Comparison of ENCODE assay signal across 11 cellular contexts in the genomic region with DNA sequence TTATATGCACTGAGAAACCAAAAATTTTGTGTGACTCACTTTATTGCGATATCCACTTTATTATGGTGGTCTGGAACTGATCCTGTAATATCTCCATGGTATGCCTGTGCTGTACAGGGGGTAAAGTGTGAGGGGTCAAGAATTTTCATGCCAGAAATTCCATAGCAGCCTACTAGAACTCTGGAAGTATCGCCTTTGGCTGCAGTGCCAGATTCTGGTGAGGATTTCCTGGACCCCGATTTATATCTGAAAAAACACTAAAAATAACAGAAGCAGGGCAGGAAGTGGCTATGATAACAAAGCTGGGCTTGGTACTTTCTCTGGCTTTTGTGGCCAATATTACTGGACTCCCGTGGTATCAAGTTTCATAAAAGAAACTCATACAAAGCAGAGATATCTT. TPM values are rescaled to one million over a fixed set of nuclear protein-coding genes. Genes with fewer than 3 reads are reported as not detected.
DNase-seq lines count a peak whose midpoint lies in the region; ATAC-seq, FAIRE-seq and TF ChIP-seq lines count a peak whose summit lies in the region.
"Had no signal": no experiment of that assay in that cellular context is flagged by ENCODE, and none has a peak within 500 bp of the region (broad histone marks: within the 10 kb centered on the region; RNA-seq: fewer than 3 reads in every experiment).

No MANE protein-coding gene starts in this region.

- peaks cover 44% of the 10 kb centered on the region for H3K4me1 Mint-ChIP-seq in HFFc6 (ENCODE audit: low read depth)

- H3K4me1 ChIP-seq in SK-N-SH (ENCODE audit: control insufficient read depth in 1 of 2, insufficient read depth in 2 of 2, low read depth in 1 of 2, low read length in 1 of 2) (peaks cover 4 to 5% of the 10 kb centered on the region in 2 experiments; a peak in 3 of 4 replicates), smooth muscle cell (ENCODE audit: low read depth) (peaks cover 7% of the 10 kb centered on the region)

- H3K4me3 Mint-ChIP-seq in HFFc6: peak overlapping the region; percentile 67

- no peak for TF ChIP-seq RAD21 in SK-N-SH (IDR thresholded peaks at IDR 0.05; ENCODE audit: low read length)

- H3K9me3 Mint-ChIP-seq in HFFc6: no peaks in the 10 kb centered on the region
- H3K9me3 Mint-ChIP-seq: activated naive CD4-positive, alpha-beta T cell treated with anti-CD3 and anti-CD28 coated beads, Interleukin-2, amount 50 U/mL, for 72 hours had no signal

- peaks cover 45% of the 10 kb centered on the region for H3F3A ChIP-seq in SK-N-SH (replicated peaks; ENCODE audit: insufficient read depth)
- peaks cover 5% of the 10 kb centered on the region for H3F3A ChIP-seq in smooth muscle cell (ENCODE audit: low read depth)

- CTCF ChIA-PET in SK-N-SH (lab: Yijun Ruan, JAX): interaction anchor here (2.0 kb wide), 1 partner anchor 22 kb away, joined by 8 read pairs; no protein-coding TSS in a partner anchor

- no peaks in the 10 kb centered on the region for H3K9me3 ChIP-seq in SK-N-SH
- no peaks in the 10 kb centered on the region for H3K9me3 ChIP-seq in smooth muscle cell (replicated peaks; ENCODE audit: low read depth)

- POLR2A ChIA-PET in SK-N-SH (lab: Yijun Ruan, JAX): no interaction called here

- H3K4me3 ChIP-seq in SK-N-SH (ENCODE audit: low read depth in 2 of 2, low read length in 1 of 2) (no peak overlapping the region; a peak in 1 of 4 replicates), fibroblast of the aortic adventitia (ENCODE audit: low read depth, low read length) (no peak overlapping the region), smooth muscle cell (no peak overlapping the region)

- H3K9me2 ChIP-seq in SK-N-SH: no peaks in the 10 kb centered on the region

- peak overlapping the region; percentile 26 to 96; a peak in 3 of 4 replicates for H3K27ac ChIP-seq in SK-N-SH (ENCODE audit: low read depth in 2 of 2, low read length in 1 of 2)
- H3K27ac ChIP-seq in smooth muscle cell (ENCODE audit: low read depth): peak overlapping the region; percentile 72

- H3K36me3 ChIP-seq in SK-N-SH (replicated peaks in 1 of 2; ENCODE audit: control insufficient read depth in 1 of 2, insufficient read depth in 2 of 2, low read length in 1 of 2) (peaks cover 33 to 63% of the 10 kb centered on the region in 2 experiments), smooth muscle cell (ENCODE audit: low read depth) (no peaks in the 10 kb centered on the region)

- H2AFZ ChIP-seq in SK-N-SH (ENCODE audit: low read depth) (no peak overlapping the region), smooth muscle cell (ENCODE audit: low read depth) (no peak overlapping the region)

- no peaks in the 10 kb centered on the region; the same call in 1 of the 2 replicates for H3K27me3 Mint-ChIP-seq in HFFc6 (ENCODE audit: insufficient read depth)

- peak; percentile 79 for DNase-seq in HFFc6
- DNase-seq in SK-N-SH: peak; percentile 14
- peak; percentile 94 for DNase-seq in fibroblast of the aortic adventitia (ENCODE audit: low read depth)
- no peak for DNase-seq in smooth muscle cell (lab: John Stamatoyannopoulos, UW; ENCODE audit: unreplicated experiment)
- DNase-seq in frontal cortex (ENCODE audit: low spot score in 2 of 2): no peak
- DNase-seq: islet precursor cell, NCI-H2029 treated with DMSO at 0.1 percent for 48 hours, posterior cingulate gyrus had no signal

- H3K79me2 ChIP-seq in SK-N-SH (ENCODE audit: insufficient read depth) (no peaks in the 10 kb centered on the region), smooth muscle cell (ENCODE audit: low read depth) (no peaks in the 10 kb centered on the region)

- no peak for FAIRE-seq in frontal cortex (lab: Jason Lieb, UNC)

- H3K27me3 ChIP-seq in SK-N-SH (ENCODE audit: insufficient read depth) (no peaks in the 10 kb centered on the region), smooth muscle cell (ENCODE audit: low read depth) (no peaks in the 10 kb centered on the region)

- peak overlapping the region; percentile 97 for H3K27ac Mint-ChIP-seq in HFFc6
- H3K27ac Mint-ChIP-seq: activated naive CD4-positive, alpha-beta T cell treated with anti-CD3 and anti-CD28 coated beads, Interleukin-2, amount 50 U/mL, for 72 hours had no signal

- H3K9ac ChIP-seq in SK-N-SH (peak overlapping the region; percentile 73), smooth muscle cell (ENCODE audit: low read depth) (no peak overlapping the region)

- WGBS in SK-N-SH (ENCODE audit: low lambda C conversion rate): 18% methylated on average over 4 of the region's 4 CpGs
- WGBS in smooth muscle cell (ENCODE audit: low lambda C conversion rate): 19% methylated on average over 4 of the region's 4 CpGs

- peaks cover 28% of the 10 kb centered on the region for H3K36me3 Mint-ChIP-seq in HFFc6 (ENCODE audit: low read depth)
- H3K36me3 Mint-ChIP-seq: activated naive CD4-positive, alpha-beta T cell treated with anti-CD3 and anti-CD28 coated beads, Interleukin-2, amount 50 U/mL, for 72 hours had no signal

- peak overlapping the region; percentile 41; the same call in 1 of the 2 replicates for H3K4me2 ChIP-seq in SK-N-SH
- H3K4me2 ChIP-seq in smooth muscle cell: peak overlapping the region; percentile 64

- no peak for ATAC-seq in HG02678 (IDR thresholded peaks at IDR 0.05; ENCODE audit: unreplicated experiment)
- no peak for ATAC-seq in GM21390 (IDR thresholded peaks at IDR 0.05; ENCODE audit: unreplicated experiment)

- TF ChIP-seq EP300 in SK-N-SH (IDR thresholded peaks at IDR 0.05; ENCODE audit: borderline replicate concordance in 1 of 2, low read depth in 1 of 2, low read length in 1 of 2): peak in 1 of 2 experiments; percentile 44; a peak in 1 of 4 replicates

- TF ChIP-seq CTCF in HFFc6 (IDR thresholded peaks at IDR 0.05): no peak
- no peak for TF ChIP-seq CTCF in SK-N-SH (IDR thresholded peaks at IDR 0.05)
- TF ChIP-seq CTCF in fibroblast of the aortic adventitia (IDR thresholded peaks at IDR 0.05; ENCODE audit: insufficient read depth, low read length): no peak
- TF ChIP-seq CTCF in smooth muscle cell (IDR thresholded peaks at IDR 0.05; ENCODE audit: borderline replicate concordance, insufficient read depth, poor library complexity, severe bottlenecking): no peak

- H4K20me1 ChIP-seq in SK-N-SH (ENCODE audit: insufficient read depth): no peaks in the 10 kb centered on the region
- no peaks in the 10 kb centered on the region for H4K20me1 ChIP-seq in smooth muscle cell (ENCODE audit: low read depth)

TF ChIP-seq in SK-N-SH, 30 proteins besides CTCF, POLR2A, EP300 and RAD21 (continues in another document):
- no peak for TF ChIP-seq FOXJ3 (CRISPR knock-in tag; IDR thresholded peaks at IDR 0.05)
- TF ChIP-seq FOSL2 (IDR thresholded peaks at IDR 0.05; ENCODE audit: borderline replicate concordance, low read depth): 0 out of 2 replicates have a peak, but pooled peaks have one; percentile 2
- TF ChIP-seq POLR2AphosphoS5 (IDR thresholded peaks at IDR 0.05; ENCODE audit: low read depth, low read length): no peak
- no peak for TF ChIP-seq MXI1 (IDR thresholded peaks at IDR 0.05; ENCODE audit: low read depth, low read length)
- TF ChIP-seq GABPA (IDR thresholded peaks at IDR 0.05; ENCODE audit: low read depth): no peak
- peak; percentile 63 for TF ChIP-seq NFIC (IDR thresholded peaks at IDR 0.05; ENCODE audit: borderline replicate concordance)
- no peak for TF ChIP-seq FOXM1 (IDR thresholded peaks at IDR 0.05; ENCODE audit: low read depth)
- no peak for TF ChIP-seq MAX (IDR thresholded peaks at IDR 0.05; ENCODE audit: low read depth)
- peak; percentile 62; the same call in 1 of the 2 replicates for TF ChIP-seq MEF2A (IDR thresholded peaks at IDR 0.05; ENCODE audit: borderline replicate concordance, low read depth)
- TF ChIP-seq EZH2phosphoT487 (IDR thresholded peaks at IDR 0.05; ENCODE audit: borderline replicate concordance, low read depth): no peak
- no peak for TF ChIP-seq NRF1 (IDR thresholded peaks at IDR 0.05; ENCODE audit: low read depth, low read length)
- TF ChIP-seq RXRA (IDR thresholded peaks at IDR 0.05; ENCODE audit: borderline replicate concordance, low read depth): peak; percentile 63; the same call in 1 of the 2 replicates
- no peak for TF ChIP-seq YY1 (IDR thresholded peaks at IDR 0.05; ENCODE audit: low read depth)

RNA-seq across cellular contexts. Expression of gene CCDC80, which starts 36.4 kb away (rescaled TPM):
- total RNA-seq in HFFc6 (2021; fragmentation: NEBNext Ultra II Directional; extraction: Animal tissue kit (Norgen Biotek cat#: 25700)): 100 to 1,000 TPM; 326 to 388 (median 358) TPM
- polyA plus RNA-seq in SK-N-SH (2012; rRNA removed) (83.4 and 103 TPM in 2 replicates), smooth muscle cell (147 and 159 TPM in 2 replicates)
- 113 and 151 TPM in 2 replicates for polyA plus RNA-seq in SK-N-SH (2012; cell fraction: cytosol; rRNA removed)
- 90.9 and 120 TPM in 2 replicates for polyA plus RNA-seq in SK-N-SH (2012; cell fraction: nucleus; rRNA removed)
- total RNA-seq in fibroblast of the aortic adventitia (ENCODE audit: low replicate concordance) (614 and 2,284 TPM in 2 replicates), smooth muscle cell (67.9 and 83.2 TPM in 2 replicates), frontal cortex (2.9 TPM)

RNA-seq across cellular contexts. Expression of gene SLC35A5, which starts 42.7 kb away (rescaled TPM):
- total RNA-seq in HFFc6 (2021; fragmentation: NEBNext Ultra II Directional; extraction: Animal tissue kit (Norgen Biotek cat#: 25700)): 10 to 100 TPM; 29.2 to 37.3 (median 35.0) TPM
- polyA plus RNA-seq in SK-N-SH (2012; rRNA removed) (16.0 and 23.2 TPM in 2 replicates), smooth muscle cell (18.1 and 18.8 TPM in 2 replicates)
- polyA plus RNA-seq in SK-N-SH (2012; cell fraction: cytosol; rRNA removed): 25.6 and 29.9 TPM in 2 replicates
- 4.0 and 19.1 TPM in 2 replicates for polyA plus RNA-seq in SK-N-SH (2012; cell fraction: nucleus; rRNA removed)
- total RNA-seq in fibroblast of the aortic adventitia (ENCODE audit: low replicate concordance) (73.5 and 81.5 TPM in 2 replicates), smooth muscle cell (28.0 and 29.1 TPM in 2 replicates), frontal cortex (51.4 TPM)

RNA-seq across cellular contexts. Expression of gene ATG3, which starts 42.8 kb away (rescaled TPM):
- total RNA-seq in HFFc6 (2021; fragmentation: NEBNext Ultra II Directional; extraction: Animal tissue kit (Norgen Biotek cat#: 25700)): 10 to 100 TPM; 61.8 to 75.9 (median 71.5) TPM
- polyA plus RNA-seq in SK-N-SH (2012; rRNA removed) (38.8 and 39.7 TPM in 2 replicates), smooth muscle cell (49.1 and 57.8 TPM in 2 replicates)
- 37.6 and 43.8 TPM in 2 replicates for polyA plus RNA-seq in SK-N-SH (2012; cell fraction: cytosol; rRNA removed)
- polyA plus RNA-seq in SK-N-SH (2012; cell fraction: nucleus; rRNA removed): 14.8 and 18.7 TPM in 2 replicates
- total RNA-seq in fibroblast of the aortic adventitia (ENCODE audit: low replicate concordance) (80.4 and 90.4 TPM in 2 replicates), smooth muscle cell (32.5 and 35.7 TPM in 2 replicates), frontal cortex (51.8 TPM)

Comparison
In these comparisons a context has a peak if more than half of its experiments do, and no peak if none do; other contexts are left out.
1. DNase-seq: peak in HFFc6 (single experiment), SK-N-SH (single experiment) and fibroblast of the aortic adventitia (single experiment); none in smooth muscle cell (single experiment) and frontal cortex (0 of 2).
2. RNA of gene CCDC80, which starts 36.4 kb away (total RNA-seq): 614 to 2,284 TPM in fibroblast of the aortic adventitia, 326 to 388 TPM in HFFc6 and 67.9 to 83.2 TPM in smooth muscle cell; 2.9 TPM in frontal cortex (single experiment); every median in the first group is over 10 times any median in the second.